In genomic region chr9:96222132-96222531, GRCh38 we compare ENCODE assay signal across 10 cellular contexts.
A peak's percentile ranks its signal among the peaks of the same experiment; 100 is the strongest.
DNase-seq lines count a peak whose midpoint lies in the region; ATAC-seq and TF ChIP-seq lines count a peak whose summit lies in the region.
"Had no signal": no experiment of that assay in that cellular context is flagged by ENCODE, and none has a peak within 500 bp of the region (broad histone marks: within the 10 kb centered on the region; RNA-seq: fewer than 3 reads in every experiment).

No MANE protein-coding gene starts in this region.

- peaks cover 12% of the 10 kb centered on the region for H3K4me1 Mint-ChIP-seq in osteocyte (ENCODE audit: unreplicated experiment)

- ATAC-seq in GM19395 (IDR thresholded peaks at IDR 0.05; ENCODE audit: unreplicated experiment), result no peak
- ATAC-seq: naive thymus-derived CD8-positive, alpha-beta T cell had no signal

- H3K4me3 ChIP-seq in LNCaP clone FGC (ENCODE audit: low read depth, low read length), result no peak overlapping the region
- no peak overlapping the region for H3K4me3 ChIP-seq in dorsolateral prefrontal cortex

- no peak overlapping the region for H3K4me3 Mint-ChIP-seq in osteocyte (ENCODE audit: unreplicated experiment)
- H3K4me3 Mint-ChIP-seq: naive thymus-derived CD8-positive, alpha-beta T cell had no signal

- TF ChIP-seq CTCF in LNCaP clone FGC (IDR thresholded peaks at IDR 0.05; ENCODE audit: control insufficient read depth, extremely low read depth, insufficient read depth) (peak; percentile 10; the same call in 1 of the 2 replicates), dorsolateral prefrontal cortex (IDR thresholded peaks at IDR 0.05 in 54 of 56, conservative IDR thresholded peaks at IDR 0.05 in 2 of 56; ENCODE audit: low read depth in 1 of 56, partially characterized antibody in 56 of 56) (peak in 39 of 56 donors; percentile 8 to 47 (median 30)), osteocyte (IDR thresholded peaks at IDR 0.05) (peak; percentile 53)

- intact Hi-C loops in dorsolateral prefrontal cortex (cut with DNase I), result no loop called here

- H3K27ac Mint-ChIP-seq in osteocyte (ENCODE audit: unreplicated experiment), result no peak overlapping the region
- H3K27ac Mint-ChIP-seq: naive thymus-derived CD8-positive, alpha-beta T cell had no signal

- peaks cover 14% of the 10 kb centered on the region for H3K27me3 Mint-ChIP-seq in osteocyte (ENCODE audit: unreplicated experiment)

- no peaks in the 10 kb centered on the region for H3K36me3 Mint-ChIP-seq in osteocyte (ENCODE audit: unreplicated experiment)

- DNase-seq in NCI-H1417 (lab: John Stamatoyannopoulos, UW) (peak in 2 of 3 experiments; percentile 11 to 17), NCI-H1417 treated with DMSO at 0.1 percent for 48 hours (lab: John Stamatoyannopoulos, UW) (no peak), LNCaP clone FGC (ENCODE audit: low read depth) (no peak), dorsolateral prefrontal cortex (no peak), osteocyte (ENCODE audit: extremely low spot score, unreplicated experiment) (no peak), NK-92 (lab: John Stamatoyannopoulos, UW; ENCODE audit: unreplicated experiment) (no peak)
- no peak for DNase-seq in stimulated activated naive CD4-positive, alpha-beta T cell treated with Interleukin-2 at 50 U/mL for 16 hours (lab: John Stamatoyannopoulos, UW)
- DNase-seq: activated T-cell treated with anti-CD3 and anti-CD28 coated beads, Interleukin-2, amount 50 U/mL, for 1 hour; naive thymus-derived CD8-positive, alpha-beta T cell had no signal

- H3K9me3 Mint-ChIP-seq in osteocyte (ENCODE audit: unreplicated experiment), result peaks cover 12% of the 10 kb centered on the region

- no peaks in the 10 kb centered on the region for H3K27me3 ChIP-seq in dorsolateral prefrontal cortex

- no peak overlapping the region for H3K27ac ChIP-seq in dorsolateral prefrontal cortex

Comparison
In these comparisons a context has a peak if more than half of its experiments do, and no peak if none do; other contexts are left out.
1. DNase-seq: peak in NCI-H1417 (2 of 3); none in NCI-H1417 treated with DMSO at 0.1 percent for 48 hours (single experiment), LNCaP clone FGC (single experiment), dorsolateral prefrontal cortex (0 of 10), osteocyte (single experiment), stimulated activated naive CD4-positive, alpha-beta T cell treated with Interleukin-2 at 50 U/mL for 16 hours (single experiment) and NK-92 (single experiment).
2. Peak in every context shown above with its lines, with median percentiles within 50 percentile points of each other: CTCF ChIP-seq.